Comparison of ENCODE assay signal across 16 cellular contexts in the genomic region with DNA sequence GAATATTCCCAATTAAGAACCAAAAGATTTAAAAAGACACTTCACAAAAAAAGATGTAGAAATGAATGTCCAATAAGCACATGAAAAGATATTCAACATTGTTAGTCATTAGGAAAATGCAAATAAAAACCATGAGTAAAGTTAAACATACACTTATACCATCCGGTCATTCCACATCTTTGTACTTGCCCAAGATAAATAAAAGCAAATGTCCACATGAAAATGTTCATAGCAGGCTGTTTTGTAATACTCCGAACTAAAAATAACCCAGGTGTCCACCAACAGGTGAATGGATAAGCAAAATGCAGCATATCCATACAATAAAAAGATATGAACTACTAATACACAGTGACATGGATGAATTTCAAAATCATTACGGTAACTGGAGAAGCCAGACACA. TPM values are rescaled to one million over a fixed set of nuclear protein-coding genes. Genes with fewer than 3 reads are reported as not detected.
DNase-seq lines count a peak whose midpoint lies in the region; ATAC-seq, FAIRE-seq and TF ChIP-seq lines count a peak whose summit lies in the region.
"Had no signal": no experiment of that assay in that cellular context is flagged by ENCODE, and none has a peak within 500 bp of the region (broad histone marks: within the 10 kb centered on the region; RNA-seq: fewer than 3 reads in every experiment).

No MANE protein-coding gene starts in this region.

- peak; percentile 19 for DNase-seq in HT-29 (ENCODE audit: low spot score)
- no peak for DNase-seq in RWPE2 (ENCODE audit: low spot score)
- DNase-seq in upper lobe of right lung, result no peak
- no peak for DNase-seq in tibial artery
- no peak for DNase-seq in superior temporal gyrus (ENCODE audit: extremely low spot score)
- DNase-seq in HEK293T (ENCODE audit: extremely low spot score), result no peak
- DNase-seq: BE2C; CD4-positive, alpha-beta memory T cell; DND-41; GDM1; HCEC 1CT had no signal

- POLR2A ChIA-PET in HEK293T (lab: Yijun Ruan, JAX), result no interaction called here

- H3K4me3 ChIP-seq in RWPE2 (ENCODE audit: severe bottlenecking) (no peak overlapping the region), upper lobe of right lung (no peak overlapping the region), tibial artery (no peak overlapping the region)

- intact Hi-C loops in upper lobe of right lung (cut with DNase I) (no loop called here), tibial artery (cut with DNase I; ENCODE audit: low total_unique reads) (no loop called here)

- H3K36me3 ChIP-seq in RWPE2 (ENCODE audit: low read depth), result no peaks in the 10 kb centered on the region; the same call in 1 of the 2 replicates
- H3K36me3 ChIP-seq in upper lobe of right lung, result peaks cover 2% of the 10 kb centered on the region
- peaks cover 5 to 13% (median 12%) of the 10 kb centered on the region in 3 donors for H3K36me3 ChIP-seq in tibial artery
- H3K36me3 ChIP-seq: BE2C had no signal

- TF ChIP-seq CTCF in RWPE2 (IDR thresholded peaks at IDR 0.05; ENCODE audit: poor library complexity, severe bottlenecking) (no peak), upper lobe of right lung (IDR thresholded peaks at IDR 0.05) (no peak), tibial artery (IDR thresholded peaks at IDR 0.05) (no peak)

- H3K9me3 ChIP-seq in RWPE2 (ENCODE audit: severe bottlenecking), result no peaks in the 10 kb centered on the region
- H3K9me3 ChIP-seq in upper lobe of right lung, result peaks cover 5% of the 10 kb centered on the region
- no peaks in the 10 kb centered on the region for H3K9me3 ChIP-seq in tibial artery
- H3K9me3 ChIP-seq: BE2C had no signal

- H3K4me1 ChIP-seq in RWPE2 (ENCODE audit: insufficient read depth, poor library complexity, severe bottlenecking), result peaks cover 6% of the 10 kb centered on the region
- H3K4me1 ChIP-seq in upper lobe of right lung, result no peaks in the 10 kb centered on the region
- H3K4me1 ChIP-seq in tibial artery, result no peaks in the 10 kb centered on the region
- H3K4me1 ChIP-seq: BE2C had no signal

- ATAC-seq in RWPE2 (ENCODE audit: low read depth), result peak; percentile 68
- ATAC-seq in upper lobe of right lung, result peak; percentile 39

- CTCF ChIA-PET in HEK293T (lab: Yijun Ruan, JAX), result interaction anchor here (0.6 kb wide), 1 partner anchor 84 kb away, joined by 4 read pairs; no protein-coding TSS in a partner anchor

- peak; percentile 93 for FAIRE-seq in islet of Langerhans (lab: Jason Lieb, UNC)
- FAIRE-seq: A204.1, GM12892 had no signal

- no peak overlapping the region for H3K27ac ChIP-seq in RWPE2 (ENCODE audit: poor library complexity, severe bottlenecking)
- H3K27ac ChIP-seq in upper lobe of right lung, result no peak overlapping the region
- H3K27ac ChIP-seq in tibial artery, result no peak overlapping the region
- H3K27ac ChIP-seq: C4-2B, HL-60 had no signal

- H3K27me3 ChIP-seq in RWPE2 (ENCODE audit: insufficient read depth, poor library complexity, severe bottlenecking) (no peaks in the 10 kb centered on the region), upper lobe of right lung (no peaks in the 10 kb centered on the region), tibial artery (no peaks in the 10 kb centered on the region)
- H3K27me3 ChIP-seq: BE2C had no signal

TF ChIP-seq in HEK293T, 16 proteins besides CTCF, POLR2A, EP300 and RAD21:
- TF ChIP-seq SP1 (IDR thresholded peaks at IDR 0.05) (no peak), FOXM1 (IDR thresholded peaks at IDR 0.05; ENCODE audit: borderline replicate concordance) (no peak), L3MBTL2 (conservative IDR thresholded peaks at IDR 0.05) (no peak), FOXA1 (IDR thresholded peaks at IDR 0.05) (no peak), BHLHE40 (IDR thresholded peaks at IDR 0.05; ENCODE audit: borderline replicate concordance) (no peak), HDGF (IDR thresholded peaks at IDR 0.05; ENCODE audit: borderline replicate concordance) (no peak), TARDBP (IDR thresholded peaks at IDR 0.05) (no peak), ARNT (IDR thresholded peaks at IDR 0.05) (no peak), ELF4 (IDR thresholded peaks at IDR 0.05) (no peak), ZNF384 (IDR thresholded peaks at IDR 0.05) (no peak), NFRKB (IDR thresholded peaks at IDR 0.05) (no peak), LEF1 (IDR thresholded peaks at IDR 0.05; ENCODE audit: borderline replicate concordance) (no peak)
- TF ChIP-seq, protein P1, sequence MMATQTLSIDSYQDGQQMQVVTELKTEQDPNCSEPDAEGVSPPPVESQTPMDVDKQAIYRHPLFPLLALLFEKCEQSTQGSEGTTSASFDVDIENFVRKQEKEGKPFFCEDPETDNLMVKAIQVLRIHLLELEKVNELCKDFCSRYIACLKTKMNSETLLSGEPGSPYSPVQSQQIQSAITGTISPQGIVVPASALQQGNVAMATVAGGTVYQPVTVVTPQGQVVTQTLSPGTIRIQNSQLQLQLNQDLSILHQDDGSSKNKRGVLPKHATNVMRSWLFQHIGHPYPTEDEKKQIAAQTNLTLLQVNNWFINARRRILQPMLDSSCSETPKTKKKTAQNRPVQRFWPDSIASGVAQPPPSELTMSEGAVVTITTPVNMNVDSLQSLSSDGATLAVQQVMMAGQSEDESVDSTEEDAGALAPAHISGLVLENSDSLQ (IDR thresholded peaks at IDR 0.05), result no peak

RNA-seq across cellular contexts. Expression of a gene that starts 28.6 kb away (rescaled TPM):
- total RNA-seq in HT-29 (2014; rRNA removed; shearing (Covaris generic)), result 4.3 and 5.7 TPM in 2 replicates
- total RNA-seq in upper lobe of right lung, result 10.2 TPM

RNA-seq across cellular contexts. Expression of a gene that starts 50.1 kb away (rescaled TPM):
- total RNA-seq in HT-29 (2014; rRNA removed; shearing (Covaris generic)), result 14.0 and 14.4 TPM in 2 replicates
- total RNA-seq in upper lobe of right lung, result 21.8 TPM
